In genomic region chr6:33613146-33613793, GRCh38 we compare ENCODE assay signal across 16 cellular contexts. TPM values are rescaled to one million over a fixed set of nuclear protein-coding genes. Genes with fewer than 3 reads are reported as not detected.
A peak's percentile ranks its signal among the peaks of the same experiment; 100 is the strongest.
DNase-seq lines count a peak whose midpoint lies in the region; ATAC-seq and TF ChIP-seq lines count a peak whose summit lies in the region.
"Had no signal": no experiment of that assay in that cellular context is flagged by ENCODE, and none has a peak within 500 bp of the region (broad histone marks: within the 10 kb centered on the region; RNA-seq: fewer than 3 reads in every experiment).

No MANE protein-coding gene starts in this region.

- H3K9me1 ChIP-seq in IMR-90 (ENCODE audit: insufficient read depth, low read length), result peaks cover 18% of the 10 kb centered on the region; the same call in 1 of the 2 replicates

- dilution Hi-C loops in IMR-90 (cut with HindIII; ENCODE audit: low sequenced_read_pairs, unreplicated experiment), result no loop called here

- intact Hi-C loops in IMR-90 (cut with micrococcal nuclease), result no loop called here
- intact Hi-C loops in breast epithelium (cut with DNase I; ENCODE audit: low total_unique reads), result no loop called here
- intact Hi-C loops in head of caudate nucleus (cut with DNase I), result no loop called here

- no peak for TF ChIP-seq POLR2A in IMR-90 (IDR thresholded peaks at IDR 0.05; ENCODE audit: low read depth, low read length)
- TF ChIP-seq POLR2A in breast epithelium (IDR thresholded peaks at IDR 0.05), result no peak

- CTCF ChIA-PET in IMR-90 (lab: Yijun Ruan, JAX), result no interaction called here

- H3K4me2 ChIP-seq in IMR-90 (ENCODE audit: low read depth, low read length), result no peak overlapping the region

- H3K18ac ChIP-seq in IMR-90 (ENCODE audit: low read depth, low read length), result no peak overlapping the region

- H4K20me1 ChIP-seq in IMR-90 (ENCODE audit: insufficient read depth, low read length), result no peaks in the 10 kb centered on the region

- H4K5ac ChIP-seq in IMR-90 (ENCODE audit: low read depth, low read length), result no peak overlapping the region

- no peak overlapping the region; the same call in 1 of the 2 replicates for H4K91ac ChIP-seq in IMR-90 (ENCODE audit: insufficient read depth, low read depth, low read length)

- peak overlapping the region; percentile 4; the same call in 1 of the 2 replicates for H3K4ac ChIP-seq in IMR-90 (ENCODE audit: low read depth, low read length)

- peak overlapping the region; percentile 58; the same call in 1 of the 2 replicates for H2AK5ac ChIP-seq in IMR-90 (ENCODE audit: low read depth, low read length)

- H3K4me3 ChIP-seq in IMR-90 (ENCODE audit: insufficient read depth, low read depth, low read length) (no peak overlapping the region), breast epithelium (no peak overlapping the region)
- H3K4me3 ChIP-seq: gastrocnemius medialis, testis had no signal

- H4K8ac ChIP-seq in IMR-90 (ENCODE audit: low read depth in 2 of 2, low read length in 2 of 2), result peak overlapping the region in 1 of 2 experiments; percentile 85; a peak in 2 of 4 replicates

- peak overlapping the region; percentile 80 for H2AK9ac ChIP-seq in IMR-90 (replicated peaks; ENCODE audit: low read depth, low read length, poor library complexity)

- no peak overlapping the region for H3K56ac ChIP-seq in IMR-90 (ENCODE audit: extremely low read depth, insufficient read depth, low read length)

- H2BK120ac ChIP-seq in IMR-90 (ENCODE audit: low read depth, low read length), result peak overlapping the region; percentile 5; the same call in 1 of the 2 replicates

- no peaks in the 10 kb centered on the region for H3K9me3 ChIP-seq in IMR-90 (ENCODE audit: control insufficient read depth, insufficient read depth, low read length)
- H3K9me3 ChIP-seq in breast epithelium, result no peaks in the 10 kb centered on the region
- H3K9me3 ChIP-seq: gastrocnemius medialis, testis had no signal

- H3K23ac ChIP-seq in IMR-90 (ENCODE audit: low read depth, low read length), result no peak overlapping the region; the same call in 1 of the 2 replicates

- H3K27ac ChIP-seq in IMR-90 (ENCODE audit: insufficient read depth, low read length), result no peak overlapping the region
- H3K27ac ChIP-seq in breast epithelium, result peak overlapping the region; percentile 48 to 61
- H3K27ac ChIP-seq: gastrocnemius medialis, testis had no signal

- H3K27me3 ChIP-seq in IMR-90 (ENCODE audit: control insufficient read depth, insufficient read depth, low read length) (no peaks in the 10 kb centered on the region), breast epithelium (no peaks in the 10 kb centered on the region)
- H3K27me3 ChIP-seq: gastrocnemius medialis, testis had no signal

- no peaks in the 10 kb centered on the region for H3K79me1 ChIP-seq in IMR-90 (ENCODE audit: low read depth in 1 of 2, low read length in 2 of 2)

- TF ChIP-seq RAD21 in IMR-90 (IDR thresholded peaks at IDR 0.05; ENCODE audit: low read length), result no peak

- POLR2A ChIA-PET in IMR-90 (lab: Charles Lee; ENCODE audit: unreplicated experiment), result no interaction called here

- no CpG with 5 or more reads among the region's 8 CpGs for WGBS in IMR-90 (ENCODE audit: extremely low coverage in 2 of 2, insufficient read length in 1 of 2), 2 experiments

- no peak overlapping the region for H3K9ac ChIP-seq in IMR-90 (ENCODE audit: low read depth, low read length)

- DNase-seq in AG08396 (ENCODE audit: low spot score) (peak; percentile 53), IMR-90 (peak; percentile 49), breast epithelium (ENCODE audit: low spot score in 2 of 2) (no peak), myocyte (ENCODE audit: low read depth) (peak; percentile 93), NCI-H187 (lab: John Stamatoyannopoulos, UW) (no peak), GM20000 (ENCODE audit: low spot score) (no peak), head of caudate nucleus (no peak), UCSD-AML1 (lab: John Stamatoyannopoulos, UW; ENCODE audit: unreplicated experiment) (no peak)
- DNase-seq: activated B cell treated with CpG ODN at 0.5 μM for 24 hours; activated T-cell treated with anti-CD3 and anti-CD28 coated beads, Interleukin-2, amount 50 U/mL, for 24 hours; central memory CD4-positive, alpha-beta T cell; gastrocnemius medialis; MM.1S; NCI-H345; Right ventricle myocardium superior; testis had no signal

- no TSS peak for BruUV-seq in IMR-90 (replicated peaks; lab: Mats Ljungman, UMichigan)

- no peak for TF ChIP-seq CTCF in IMR-90 (conservative IDR thresholded peaks at IDR 0.05; ENCODE audit: low read depth, low read length)
- TF ChIP-seq CTCF in breast epithelium (IDR thresholded peaks at IDR 0.05), result no peak
- TF ChIP-seq CTCF in GM20000 (IDR thresholded peaks at IDR 0.05; ENCODE audit: extremely low read depth, missing control alignments), result no peak

- H3K14ac ChIP-seq in IMR-90 (replicated peaks; ENCODE audit: low read depth, low read length), result peak overlapping the region; percentile 10; the same call in 1 of the 2 replicates

- H3K4me1 ChIP-seq in IMR-90 (ENCODE audit: control insufficient read depth, insufficient read depth, low read length), result peaks cover 16% of the 10 kb centered on the region
- no peaks in the 10 kb centered on the region for H3K4me1 ChIP-seq in breast epithelium

- peak overlapping the region; percentile 82 for H2AFZ ChIP-seq in IMR-90 (replicated peaks; ENCODE audit: low read length, poor library complexity)

- ATAC-seq in IMR-90 (ENCODE audit: low read depth), result peak; percentile 31
- ATAC-seq: gastrocnemius medialis had no signal

- H3K36me3 ChIP-seq in IMR-90 (ENCODE audit: control insufficient read depth, insufficient read depth, low read length) (no peaks in the 10 kb centered on the region), breast epithelium (no peaks in the 10 kb centered on the region)
- H3K36me3 ChIP-seq: gastrocnemius medialis had no signal

- H2BK15ac ChIP-seq in IMR-90 (ENCODE audit: low read depth, low read length), result no peak overlapping the region

- H2BK5ac ChIP-seq in IMR-90 (ENCODE audit: low read depth, low read length, poor library complexity, severe bottlenecking), result peak overlapping the region; percentile 48

- in situ Hi-C loops in IMR-90 (cut with MboI; ENCODE audit: low sequenced_read_pairs), result no loop called here

- 0 out of 2 replicates have a peak overlapping the region, but pooled peaks have one; percentile 32 for H2BK20ac ChIP-seq in IMR-90 (ENCODE audit: low read depth, low read length)

TF ChIP-seq in IMR-90, 13 proteins besides CTCF, POLR2A, EP300 and RAD21:
- TF ChIP-seq BHLHE40 (IDR thresholded peaks at IDR 0.05; ENCODE audit: low read depth, low read length), result no peak
- peak; percentile 34; the same call in 1 of the 2 replicates for TF ChIP-seq MXI1 (IDR thresholded peaks at IDR 0.05; ENCODE audit: borderline replicate concordance, low read depth, low read length)
- peak; percentile 76 for TF ChIP-seq USF2 (IDR thresholded peaks at IDR 0.05; ENCODE audit: low read depth, low read length)

RNA-seq across cellular contexts. Expression of gene ITPR3, which starts 7.9 kb away (rescaled TPM):
- 1.6 and 1.7 TPM in 2 replicates for total RNA-seq in IMR-90 (2012; rRNA removed)
- polyA plus RNA-seq in IMR-90 (2012; rRNA removed), result 3.7 and 4.1 TPM in 2 replicates
- polyA plus RNA-seq in IMR-90 (2012; cell fraction: cytosol; rRNA removed), result 1.3 and 3.6 TPM in 2 replicates
- polyA plus RNA-seq in IMR-90 (2012; cell fraction: nucleus; rRNA removed; ENCODE audit: low replicate concordance), result 20.9 and 27.8 TPM in 2 replicates
- total RNA-seq in breast epithelium, result 10 to 100 TPM; 18.4 to 40.0 (median 27.7) TPM
- 15.7 and 17.3 TPM in 2 replicates for total RNA-seq in myocyte
- polyA plus RNA-seq in myocyte (2012), result 87.4 TPM

RNA-seq across cellular contexts. Expression of gene BAK1, which starts 33.2 kb away (rescaled TPM):
- total RNA-seq in IMR-90 (2012; rRNA removed), result 12.0 and 12.5 TPM in 2 replicates
- polyA plus RNA-seq in IMR-90 (2012; rRNA removed), result 18.2 and 19.0 TPM in 2 replicates
- 10.5 and 18.3 TPM in 2 replicates for polyA plus RNA-seq in IMR-90 (2012; cell fraction: cytosol; rRNA removed)
- 14.4 and 24.2 TPM in 2 replicates for polyA plus RNA-seq in IMR-90 (2012; cell fraction: nucleus; rRNA removed; ENCODE audit: low replicate concordance)
- total RNA-seq in breast epithelium, result 10 to 100 TPM in 1 of 3 donors, 1 to 10 TPM in 2; 6.7 to 11.1 (median 7.0) TPM
- 23.9 and 27.3 TPM in 2 replicates for total RNA-seq in myocyte
- polyA plus RNA-seq in myocyte (2012), result 41.2 TPM

Comparison
In these comparisons a context has a peak if more than half of its experiments do, and no peak if none do; other contexts are left out.
1. DNase-seq: peak in AG08396 (single experiment), IMR-90 (single experiment) and myocyte (single experiment); none in breast epithelium (0 of 2), NCI-H187 (0 of 2), GM20000 (single experiment), head of caudate nucleus (0 of 42) and UCSD-AML1 (single experiment).